8 cellular contexts compared by ENCODE assay signal in genomic region chr6:151389640-151390275, GRCh38. TPM values are rescaled to one million over a fixed set of nuclear protein-coding genes. Genes with fewer than 3 reads are reported as not detected.
DNase-seq lines count a peak whose midpoint lies in the region; ATAC-seq and TF ChIP-seq lines count a peak whose summit lies in the region.

No MANE protein-coding gene starts in this region.

- CTCF ChIA-PET in activated CD8-positive, alpha-beta T cell treated with anti-CD3 and anti-CD28 coated beads, Interleukin-2, amount 10 ng/mL, durations not matched to agents 7 days and 5 days (lab: Charles Lee), result interaction anchor here (1.0 to 2.7 kb wide), 8 partner anchors 9 to 86 kb away, joined by 3 to 18 read pairs (median 4); partner anchors contain the start of gene RMND1

- H3K36me3 ChIP-seq in aorta (ENCODE audit: control insufficient read depth in 1 of 2, insufficient read depth in 2 of 2, low read length in 1 of 2), result no peaks in the 10 kb centered on the region

- peaks cover 55% of the 10 kb centered on the region for H3K4me1 Mint-ChIP-seq in activated CD8-positive, alpha-beta T cell treated with anti-CD3 and anti-CD28 coated beads, Interleukin-2, amount 10 ng/mL, durations not matched to agents 7 days and 5 days (ENCODE audit: low read depth)

- H3K36me3 Mint-ChIP-seq in activated CD8-positive, alpha-beta T cell treated with anti-CD3 and anti-CD28 coated beads, Interleukin-2, amount 10 ng/mL, durations not matched to agents 7 days and 5 days (ENCODE audit: low read depth), result peaks cover 55% of the 10 kb centered on the region

- intact Hi-C loops in aorta (cut with DNase I), result loop anchor here in 1 of 2 donors (2.0 kb wide), 1 partner anchor 63 kb away; the partner anchor contains the start of gene RMND1

- DNase-seq in C1 segment of cervical spinal cord (lab: John Stamatoyannopoulos, UW) (peak in 9 of 14 donors; percentile 31 to 83 (median 68)), NCI-H2171 (lab: John Stamatoyannopoulos, UW) (peak; percentile 63), fibroblast of mammary gland (ENCODE audit: low read depth) (peak; percentile 81), myocyte (ENCODE audit: low read depth) (peak; percentile 64), aorta (peak; percentile 74 to 81)
- no peak for DNase-seq in activated CD8-positive, alpha-beta T cell treated with anti-CD3 and anti-CD28 coated beads, Interleukin-2, amount 10 ng/mL, durations not matched to agents 7 days and 5 days

- WGBS in aorta, 2 donors, result 0 to 1% methylated on average over 40 to 54 of the region's 54 CpGs

- TF ChIP-seq POLR2A in GM18526 (IDR thresholded peaks at IDR 0.05; ENCODE audit: extremely low read depth, insufficient read length), result peak; percentile 92

- no peak for TF ChIP-seq CTCF in fibroblast of mammary gland (conservative IDR thresholded peaks at IDR 0.05; ENCODE audit: control insufficient read depth, insufficient read depth, low read depth, low read length)

- H3K27me3 ChIP-seq in aorta (ENCODE audit: control insufficient read depth in 1 of 2, insufficient read depth in 2 of 2, low read length in 1 of 2), result no peaks in the 10 kb centered on the region

- no peaks in the 10 kb centered on the region for H3K9me3 Mint-ChIP-seq in activated CD8-positive, alpha-beta T cell treated with anti-CD3 and anti-CD28 coated beads, Interleukin-2, amount 10 ng/mL, durations not matched to agents 7 days and 5 days (ENCODE audit: insufficient read depth)

- H3K4me3 ChIP-seq in fibroblast of mammary gland (ENCODE audit: control insufficient read depth, low read depth, low read length), result peak overlapping the region; percentile 82
- H3K4me3 ChIP-seq in aorta (ENCODE audit: low read length in 2 of 2), result peak overlapping the region; percentile 76 to 90

- H3K27ac Mint-ChIP-seq in activated CD8-positive, alpha-beta T cell treated with anti-CD3 and anti-CD28 coated beads, Interleukin-2, amount 10 ng/mL, durations not matched to agents 7 days and 5 days, result peak overlapping the region; percentile 93

- peak overlapping the region; percentile 2 to 81 for H3K27ac ChIP-seq in aorta (ENCODE audit: low read depth in 1 of 2, low read length in 2 of 2)

- peak overlapping the region; percentile 88 for H3K4me3 Mint-ChIP-seq in activated CD8-positive, alpha-beta T cell treated with anti-CD3 and anti-CD28 coated beads, Interleukin-2, amount 10 ng/mL, durations not matched to agents 7 days and 5 days

- H3K27me3 Mint-ChIP-seq in activated CD8-positive, alpha-beta T cell treated with anti-CD3 and anti-CD28 coated beads, Interleukin-2, amount 10 ng/mL, durations not matched to agents 7 days and 5 days (ENCODE audit: low read depth), result no peaks in the 10 kb centered on the region

- H3K9me3 ChIP-seq in aorta (ENCODE audit: control insufficient read depth, low read length), result no peaks in the 10 kb centered on the region

- POLR2A ChIA-PET in activated CD8-positive, alpha-beta T cell treated with anti-CD3 and anti-CD28 coated beads, Interleukin-2, amount 10 ng/mL, durations not matched to agents 7 days and 5 days (lab: Charles Lee), result interaction anchor here (0.5 to 2.6 kb wide), 16 partner anchors 9 to 1594 kb away, joined by 3 to 45 read pairs (median 4); partner anchors contain the start of genes FBXO5 and RMND1

- peaks cover 2 to 14% of the 10 kb centered on the region in 2 donors for H3K4me1 ChIP-seq in aorta (ENCODE audit: control insufficient read depth in 1 of 2, insufficient read depth in 2 of 2, low read length in 2 of 2)

- ATAC-seq in HG02981 (IDR thresholded peaks at IDR 0.05; ENCODE audit: unreplicated experiment) (peak; percentile 60), aorta (ENCODE audit: low FRiP score) (peak; percentile 43)
- ATAC-seq in activated CD8-positive, alpha-beta T cell treated with anti-CD3 and anti-CD28 coated beads, Interleukin-2, amount 10 ng/mL, durations not matched to agents 7 days and 5 days, result peak; percentile 75

RNA-seq across cellular contexts. Expression of gene ZBTB2, which starts 1.6 kb away (rescaled TPM):
- 10 to 100 TPM; 24.0 to 25.6 TPM for total RNA-seq in activated CD8-positive, alpha-beta T cell treated with anti-CD3 and anti-CD28 coated beads, Interleukin-2, amount 10 ng/mL, durations not matched to agents 7 days and 5 days
- total RNA-seq in myocyte (8.3 and 10.0 TPM in 2 replicates), aorta (10 to 100 TPM; 10.4 to 14.0 TPM)
- 6.2 TPM for polyA plus RNA-seq in myocyte (2012)
- polyA plus RNA-seq in aorta, result 1 to 10 TPM; 5.0 to 7.7 TPM
